In the genomic region with DNA sequence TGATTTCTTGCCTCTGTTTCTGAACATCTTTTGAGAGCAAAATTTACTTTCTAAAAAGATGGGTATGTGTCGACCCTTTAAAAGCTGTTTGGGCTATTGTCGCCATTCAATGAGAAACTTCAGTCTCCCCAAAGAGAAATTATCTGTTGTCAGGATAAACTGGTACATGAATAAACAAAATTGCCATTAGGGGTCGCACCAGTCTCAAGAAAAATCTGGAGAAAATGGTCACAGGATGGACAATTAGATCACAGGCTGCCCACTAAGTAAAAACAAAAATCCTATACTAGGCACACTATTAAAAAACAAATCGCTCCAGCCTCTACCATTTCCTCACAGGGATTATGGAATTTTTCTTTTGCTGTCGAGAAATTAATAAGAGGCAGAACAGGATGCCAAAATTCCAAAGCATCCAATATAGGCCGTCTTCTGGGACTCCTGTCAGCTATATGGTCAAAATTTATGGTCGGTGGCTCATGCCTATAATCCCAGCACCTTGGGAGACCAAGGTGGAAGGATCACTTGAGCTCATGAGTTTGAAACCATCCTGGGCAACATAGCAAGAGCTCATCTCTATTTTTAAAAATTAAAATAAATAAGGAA, we compare ENCODE assay signal across 7 cellular contexts. TPM values are rescaled to one million over a fixed set of nuclear protein-coding genes. Genes with fewer than 3 reads are reported as not detected.
DNase-seq lines count a peak whose midpoint lies in the region; ATAC-seq, FAIRE-seq and TF ChIP-seq lines count a peak whose summit lies in the region.

No MANE protein-coding gene starts in this region.

- FAIRE-seq in frontal cortex (lab: Jason Lieb, UNC) = no peak

- in situ Hi-C loops in G401 (cut with HindIII; ENCODE audit: low sequenced_read_pairs) = loop anchor here (10.0 kb wide), 1 partner anchor 61 kb away; no protein-coding TSS in a partner anchor

- no peak for ATAC-seq in HG03135 (IDR thresholded peaks at IDR 0.05; ENCODE audit: unreplicated experiment)
- ATAC-seq in HG03025 (IDR thresholded peaks at IDR 0.05; ENCODE audit: low FRiP score, unreplicated experiment) = no peak

- no peak for TF ChIP-seq POLR2A in sigmoid colon (IDR thresholded peaks at IDR 0.05)

- H3K9me3 ChIP-seq in sigmoid colon = no peaks in the 10 kb centered on the region

- no peaks in the 10 kb centered on the region for H3K36me3 ChIP-seq in sigmoid colon

- H3K27me3 ChIP-seq in sigmoid colon = peaks cover 13 to 35% (median 27%) of the 10 kb centered on the region in 3 donors

- TF ChIP-seq EP300 in sigmoid colon (IDR thresholded peaks at IDR 0.05) = no peak

- peak; percentile 32 to 52 (median 36) for TF ChIP-seq CTCF in sigmoid colon (IDR thresholded peaks at IDR 0.05)

- 24 to 29% methylated on average over 7 of the region's 7 CpGs for WGBS in sigmoid colon, 2 donors

- no peak overlapping the region for H3K4me3 ChIP-seq in sigmoid colon

- no peak overlapping the region for H3K27ac ChIP-seq in sigmoid colon

- H3K4me1 ChIP-seq in sigmoid colon = peaks cover 0 to 17% (median 8%) of the 10 kb centered on the region in 4 donors

- DNase-seq in G401 (ENCODE audit: low spot score) = peak; percentile 55
- peak; percentile 65 for DNase-seq in KG1 (lab: John Stamatoyannopoulos, UW)
- DNase-seq in T1000 (lab: John Stamatoyannopoulos, UW) = peak; percentile 40
- peak; percentile 55 to 57 for DNase-seq in frontal cortex (ENCODE audit: low spot score in 2 of 2)
- no peak for DNase-seq in sigmoid colon

- intact Hi-C loops in sigmoid colon (cut with DNase I) = loop anchor here (2.0 kb wide), 1 partner anchor 49 kb away; no protein-coding TSS in a partner anchor

RNA-seq across cellular contexts. Expression of a gene that starts 5.5 kb away (rescaled TPM):
- 116 and 118 TPM in 2 replicates for total RNA-seq in G401 (2014; rRNA removed; shearing (Covaris generic))
- total RNA-seq in frontal cortex (25.7 TPM), sigmoid colon (100 to 1,000 TPM; 323 to 462 (median 387) TPM)
- polyA plus RNA-seq in sigmoid colon = 100 to 1,000 TPM; 139 to 753 (median 181) TPM
